In genomic region chr2:167814881-167815718, GRCh38 we compare ENCODE assay signal across 1 cellular context.
TF ChIP-seq lines count a peak whose summit lies in the region.

No MANE protein-coding gene starts in this region.

TF ChIP-seq in HepG2, 621 proteins besides CTCF, POLR2A, EP300 and RAD21 (continued from another document and continues in another):
- TF ChIP-seq AGO1 (IDR thresholded peaks at IDR 0.05; ENCODE audit: low read depth, low read length, poor library complexity, severe bottlenecking): no peak
- TF ChIP-seq MED8 (CRISPR knock-in tag; IDR thresholded peaks at IDR 0.05; ENCODE audit: insufficient replicate concordance): peak; percentile 92
- no peak for TF ChIP-seq CBX2 (IDR thresholded peaks at IDR 0.05; ENCODE audit: low read depth, low read length)
- no peak for TF ChIP-seq CBX2 (CRISPR knock-in tag; IDR thresholded peaks at IDR 0.05; ENCODE audit: low read depth)
- peak; percentile 87 for TF ChIP-seq ZBTB25 (CRISPR knock-in tag; IDR thresholded peaks at IDR 0.05)
- TF ChIP-seq, protein P1, sequence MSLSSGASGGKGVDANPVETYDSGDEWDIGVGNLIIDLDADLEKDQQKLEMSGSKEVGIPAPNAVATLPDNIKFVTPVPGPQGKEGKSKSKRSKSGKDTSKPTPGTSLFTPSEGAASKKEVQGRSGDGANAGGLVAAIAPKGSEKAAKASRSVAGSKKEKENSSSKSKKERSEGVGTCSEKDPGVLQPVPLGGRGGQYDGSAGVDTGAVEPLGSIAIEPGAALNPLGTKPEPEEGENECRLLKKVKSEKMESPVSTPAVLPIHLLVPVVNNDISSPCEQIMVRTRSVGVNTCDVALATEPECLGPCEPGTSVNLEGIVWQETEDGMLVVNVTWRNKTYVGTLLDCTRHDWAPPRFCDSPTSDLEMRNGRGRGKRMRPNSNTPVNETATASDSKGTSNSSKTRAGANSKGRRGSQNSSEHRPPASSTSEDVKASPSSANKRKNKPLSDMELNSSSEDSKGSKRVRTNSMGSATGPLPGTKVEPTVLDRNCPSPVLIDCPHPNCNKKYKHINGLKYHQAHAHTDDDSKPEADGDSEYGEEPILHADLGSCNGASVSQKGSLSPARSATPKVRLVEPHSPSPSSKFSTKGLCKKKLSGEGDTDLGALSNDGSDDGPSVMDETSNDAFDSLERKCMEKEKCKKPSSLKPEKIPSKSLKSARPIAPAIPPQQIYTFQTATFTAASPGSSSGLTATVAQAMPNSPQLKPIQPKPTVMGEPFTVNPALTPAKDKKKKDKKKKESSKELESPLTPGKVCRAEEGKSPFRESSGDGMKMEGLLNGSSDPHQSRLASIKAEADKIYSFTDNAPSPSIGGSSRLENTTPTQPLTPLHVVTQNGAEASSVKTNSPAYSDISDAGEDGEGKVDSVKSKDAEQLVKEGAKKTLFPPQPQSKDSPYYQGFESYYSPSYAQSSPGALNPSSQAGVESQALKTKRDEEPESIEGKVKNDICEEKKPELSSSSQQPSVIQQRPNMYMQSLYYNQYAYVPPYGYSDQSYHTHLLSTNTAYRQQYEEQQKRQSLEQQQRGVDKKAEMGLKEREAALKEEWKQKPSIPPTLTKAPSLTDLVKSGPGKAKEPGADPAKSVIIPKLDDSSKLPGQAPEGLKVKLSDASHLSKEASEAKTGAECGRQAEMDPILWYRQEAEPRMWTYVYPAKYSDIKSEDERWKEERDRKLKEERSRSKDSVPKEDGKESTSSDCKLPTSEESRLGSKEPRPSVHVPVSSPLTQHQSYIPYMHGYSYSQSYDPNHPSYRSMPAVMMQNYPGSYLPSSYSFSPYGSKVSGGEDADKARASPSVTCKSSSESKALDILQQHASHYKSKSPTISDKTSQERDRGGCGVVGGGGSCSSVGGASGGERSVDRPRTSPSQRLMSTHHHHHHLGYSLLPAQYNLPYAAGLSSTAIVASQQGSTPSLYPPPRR (CRISPR knock-in tag; IDR thresholded peaks at IDR 0.05; ENCODE audit: borderline replicate concordance): peak; percentile 95
- TF ChIP-seq, protein P2, sequence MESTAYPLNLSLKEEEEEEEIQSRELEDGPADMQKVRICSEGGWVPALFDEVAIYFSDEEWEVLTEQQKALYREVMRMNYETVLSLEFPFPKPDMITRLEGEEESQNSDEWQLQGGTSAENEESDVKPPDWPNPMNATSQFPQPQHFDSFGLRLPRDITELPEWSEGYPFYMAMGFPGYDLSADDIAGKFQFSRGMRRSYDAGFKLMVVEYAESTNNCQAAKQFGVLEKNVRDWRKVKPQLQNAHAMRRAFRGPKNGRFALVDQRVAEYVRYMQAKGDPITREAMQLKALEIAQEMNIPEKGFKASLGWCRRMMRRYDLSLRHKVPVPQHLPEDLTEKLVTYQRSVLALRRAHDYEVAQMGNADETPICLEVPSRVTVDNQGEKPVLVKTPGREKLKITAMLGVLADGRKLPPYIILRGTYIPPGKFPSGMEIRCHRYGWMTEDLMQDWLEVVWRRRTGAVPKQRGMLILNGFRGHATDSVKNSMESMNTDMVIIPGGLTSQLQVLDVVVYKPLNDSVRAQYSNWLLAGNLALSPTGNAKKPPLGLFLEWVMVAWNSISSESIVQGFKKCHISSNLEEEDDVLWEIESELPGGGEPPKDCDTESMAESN (CRISPR knock-in tag; conservative IDR thresholded peaks at IDR 0.05): peak; percentile 64; the same call in 1 of the 2 replicates
- TF ChIP-seq HMG20B (CRISPR knock-in tag; conservative IDR thresholded peaks at IDR 0.05): peak; percentile 93
- TF ChIP-seq MYNN (CRISPR knock-in tag; IDR thresholded peaks at IDR 0.05; ENCODE audit: low read depth): no peak
- TF ChIP-seq, protein P3, sequence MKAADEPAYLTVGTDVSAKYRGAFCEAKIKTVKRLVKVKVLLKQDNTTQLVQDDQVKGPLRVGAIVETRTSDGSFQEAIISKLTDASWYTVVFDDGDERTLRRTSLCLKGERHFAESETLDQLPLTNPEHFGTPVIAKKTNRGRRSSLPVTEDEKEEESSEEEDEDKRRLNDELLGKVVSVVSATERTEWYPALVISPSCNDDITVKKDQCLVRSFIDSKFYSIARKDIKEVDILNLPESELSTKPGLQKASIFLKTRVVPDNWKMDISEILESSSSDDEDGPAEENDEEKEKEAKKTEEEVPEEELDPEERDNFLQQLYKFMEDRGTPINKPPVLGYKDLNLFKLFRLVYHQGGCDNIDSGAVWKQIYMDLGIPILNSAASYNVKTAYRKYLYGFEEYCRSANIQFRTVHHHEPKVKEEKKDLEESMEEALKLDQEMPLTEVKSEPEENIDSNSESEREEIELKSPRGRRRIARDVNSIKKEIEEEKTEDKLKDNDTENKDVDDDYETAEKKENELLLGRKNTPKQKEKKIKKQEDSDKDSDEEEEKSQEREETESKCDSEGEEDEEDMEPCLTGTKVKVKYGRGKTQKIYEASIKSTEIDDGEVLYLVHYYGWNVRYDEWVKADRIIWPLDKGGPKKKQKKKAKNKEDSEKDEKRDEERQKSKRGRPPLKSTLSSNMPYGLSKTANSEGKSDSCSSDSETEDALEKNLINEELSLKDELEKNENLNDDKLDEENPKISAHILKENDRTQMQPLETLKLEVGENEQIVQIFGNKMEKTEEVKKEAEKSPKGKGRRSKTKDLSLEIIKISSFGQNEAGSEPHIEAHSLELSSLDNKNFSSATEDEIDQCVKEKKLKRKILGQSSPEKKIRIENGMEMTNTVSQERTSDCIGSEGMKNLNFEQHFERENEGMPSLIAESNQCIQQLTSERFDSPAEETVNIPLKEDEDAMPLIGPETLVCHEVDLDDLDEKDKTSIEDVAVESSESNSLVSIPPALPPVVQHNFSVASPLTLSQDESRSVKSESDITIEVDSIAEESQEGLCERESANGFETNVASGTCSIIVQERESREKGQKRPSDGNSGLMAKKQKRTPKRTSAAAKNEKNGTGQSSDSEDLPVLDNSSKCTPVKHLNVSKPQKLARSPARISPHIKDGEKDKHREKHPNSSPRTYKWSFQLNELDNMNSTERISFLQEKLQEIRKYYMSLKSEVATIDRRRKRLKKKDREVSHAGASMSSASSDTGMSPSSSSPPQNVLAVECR (CRISPR knock-in tag; IDR thresholded peaks at IDR 0.05; ENCODE audit: borderline replicate concordance): peak; percentile 52; the same call in 1 of the 2 replicates
- no peak for TF ChIP-seq ZBTB26 (CRISPR knock-in tag; IDR thresholded peaks at IDR 0.05; ENCODE audit: borderline replicate concordance)
- TF ChIP-seq, protein P4, sequence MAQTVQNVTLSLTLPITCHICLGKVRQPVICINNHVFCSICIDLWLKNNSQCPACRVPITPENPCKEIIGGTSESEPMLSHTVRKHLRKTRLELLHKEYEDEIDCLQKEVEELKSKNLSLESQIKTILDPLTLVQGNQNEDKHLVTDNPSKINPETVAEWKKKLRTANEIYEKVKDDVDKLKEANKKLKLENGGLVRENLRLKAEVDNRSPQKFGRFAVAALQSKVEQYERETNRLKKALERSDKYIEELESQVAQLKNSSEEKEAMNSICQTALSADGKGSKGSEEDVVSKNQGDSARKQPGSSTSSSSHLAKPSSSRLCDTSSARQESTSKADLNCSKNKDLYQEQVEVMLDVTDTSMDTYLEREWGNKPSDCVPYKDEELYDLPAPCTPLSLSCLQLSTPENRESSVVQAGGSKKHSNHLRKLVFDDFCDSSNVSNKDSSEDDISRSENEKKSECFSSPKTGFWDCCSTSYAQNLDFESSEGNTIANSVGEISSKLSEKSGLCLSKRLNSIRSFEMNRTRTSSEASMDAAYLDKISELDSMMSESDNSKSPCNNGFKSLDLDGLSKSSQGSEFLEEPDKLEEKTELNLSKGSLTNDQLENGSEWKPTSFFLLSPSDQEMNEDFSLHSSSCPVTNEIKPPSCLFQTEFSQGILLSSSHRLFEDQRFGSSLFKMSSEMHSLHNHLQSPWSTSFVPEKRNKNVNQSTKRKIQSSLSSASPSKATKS (CRISPR knock-in tag; IDR thresholded peaks at IDR 0.05): 0 out of 2 replicates have a peak, but pooled peaks have one; percentile 46
- TF ChIP-seq, protein P5, sequence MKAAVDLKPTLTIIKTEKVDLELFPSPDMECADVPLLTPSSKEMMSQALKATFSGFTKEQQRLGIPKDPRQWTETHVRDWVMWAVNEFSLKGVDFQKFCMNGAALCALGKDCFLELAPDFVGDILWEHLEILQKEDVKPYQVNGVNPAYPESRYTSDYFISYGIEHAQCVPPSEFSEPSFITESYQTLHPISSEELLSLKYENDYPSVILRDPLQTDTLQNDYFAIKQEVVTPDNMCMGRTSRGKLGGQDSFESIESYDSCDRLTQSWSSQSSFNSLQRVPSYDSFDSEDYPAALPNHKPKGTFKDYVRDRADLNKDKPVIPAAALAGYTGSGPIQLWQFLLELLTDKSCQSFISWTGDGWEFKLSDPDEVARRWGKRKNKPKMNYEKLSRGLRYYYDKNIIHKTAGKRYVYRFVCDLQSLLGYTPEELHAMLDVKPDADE (CRISPR knock-in tag; IDR thresholded peaks at IDR 0.05): no peak
- TF ChIP-seq KAT7 (CRISPR knock-in tag; IDR thresholded peaks at IDR 0.05; ENCODE audit: borderline replicate concordance): 0 out of 2 replicates have a peak, but pooled peaks have one; percentile 20
- TF ChIP-seq SNAPC4 (CRISPR knock-in tag; IDR thresholded peaks at IDR 0.05): peak; percentile 77
- no peak for TF ChIP-seq PLSCR1 (CRISPR knock-in tag; IDR thresholded peaks at IDR 0.05; ENCODE audit: borderline replicate concordance)
- peak; percentile 83 for TF ChIP-seq FOXP1 (IDR thresholded peaks at IDR 0.05)
- peak; percentile 97 for TF ChIP-seq FOXP1 (CRISPR knock-in tag; IDR thresholded peaks at IDR 0.05)
- TF ChIP-seq GABPB1 (CRISPR knock-in tag; IDR thresholded peaks at IDR 0.05): no peak
- TF ChIP-seq FOXA1 (IDR thresholded peaks at IDR 0.05): peak; percentile 73
- TF ChIP-seq FOXA1 (CRISPR knock-in tag; IDR thresholded peaks at IDR 0.05): peak; percentile 92
- TF ChIP-seq MIER3 (CRISPR knock-in tag; IDR thresholded peaks at IDR 0.05; ENCODE audit: borderline replicate concordance): peak; percentile 94
- 0 out of 2 replicates have a peak, but pooled peaks have one; percentile 70 for TF ChIP-seq CC2D1A (CRISPR knock-in tag; IDR thresholded peaks at IDR 0.05)
- TF ChIP-seq, protein P6, sequence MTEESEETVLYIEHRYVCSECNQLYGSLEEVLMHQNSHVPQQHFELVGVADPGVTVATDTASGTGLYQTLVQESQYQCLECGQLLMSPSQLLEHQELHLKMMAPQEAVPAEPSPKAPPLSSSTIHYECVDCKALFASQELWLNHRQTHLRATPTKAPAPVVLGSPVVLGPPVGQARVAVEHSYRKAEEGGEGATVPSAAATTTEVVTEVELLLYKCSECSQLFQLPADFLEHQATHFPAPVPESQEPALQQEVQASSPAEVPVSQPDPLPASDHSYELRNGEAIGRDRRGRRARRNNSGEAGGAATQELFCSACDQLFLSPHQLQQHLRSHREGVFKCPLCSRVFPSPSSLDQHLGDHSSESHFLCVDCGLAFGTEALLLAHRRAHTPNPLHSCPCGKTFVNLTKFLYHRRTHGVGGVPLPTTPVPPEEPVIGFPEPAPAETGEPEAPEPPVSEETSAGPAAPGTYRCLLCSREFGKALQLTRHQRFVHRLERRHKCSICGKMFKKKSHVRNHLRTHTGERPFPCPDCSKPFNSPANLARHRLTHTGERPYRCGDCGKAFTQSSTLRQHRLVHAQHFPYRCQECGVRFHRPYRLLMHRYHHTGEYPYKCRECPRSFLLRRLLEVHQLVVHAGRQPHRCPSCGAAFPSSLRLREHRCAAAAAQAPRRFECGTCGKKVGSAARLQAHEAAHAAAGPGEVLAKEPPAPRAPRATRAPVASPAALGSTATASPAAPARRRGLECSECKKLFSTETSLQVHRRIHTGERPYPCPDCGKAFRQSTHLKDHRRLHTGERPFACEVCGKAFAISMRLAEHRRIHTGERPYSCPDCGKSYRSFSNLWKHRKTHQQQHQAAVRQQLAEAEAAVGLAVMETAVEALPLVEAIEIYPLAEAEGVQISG (CRISPR knock-in tag; IDR thresholded peaks at IDR 0.05): peak; percentile 14; the same call in 1 of the 2 replicates
